ENCODE assay signal across 1 cellular context in the genomic region with DNA sequence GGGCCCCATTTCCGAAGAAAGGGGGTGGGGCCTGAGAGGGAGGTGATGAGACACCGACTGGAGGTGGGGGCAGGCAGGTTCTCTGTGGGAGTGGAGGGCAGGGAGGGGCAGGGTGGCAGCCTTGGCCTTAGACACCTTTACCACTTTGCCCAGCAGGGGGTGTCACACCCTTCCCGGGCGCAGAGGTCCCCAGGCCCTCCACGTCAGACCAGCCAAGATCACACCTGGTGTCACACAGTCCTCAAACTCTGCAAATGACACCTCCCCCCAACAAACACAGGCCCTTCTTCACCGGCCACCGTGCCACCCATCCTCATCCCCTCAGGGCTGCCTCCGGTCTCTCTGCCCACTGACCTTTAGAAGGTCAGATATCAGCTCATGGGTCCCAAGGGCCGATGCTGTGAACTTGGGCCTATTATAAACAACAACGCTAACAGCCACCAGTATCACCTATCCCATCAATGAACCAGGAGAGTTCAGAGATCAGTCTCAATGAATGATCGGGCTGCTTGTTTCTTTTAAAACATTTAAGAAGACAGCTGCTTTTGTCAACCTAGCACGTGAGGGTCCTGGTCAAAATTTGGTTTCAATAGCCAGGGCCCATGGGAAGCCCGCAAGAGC.
TF ChIP-seq lines count a peak whose summit lies in the region.

No MANE protein-coding gene starts in this region.

TF ChIP-seq in WTC11, 78 proteins besides CTCF, POLR2A, EP300 and RAD21 (continued from another document):
- no peak for TF ChIP-seq PRDM15 (CRISPR knock-in tag; IDR thresholded peaks at IDR 0.05)
- TF ChIP-seq, protein P1, sequence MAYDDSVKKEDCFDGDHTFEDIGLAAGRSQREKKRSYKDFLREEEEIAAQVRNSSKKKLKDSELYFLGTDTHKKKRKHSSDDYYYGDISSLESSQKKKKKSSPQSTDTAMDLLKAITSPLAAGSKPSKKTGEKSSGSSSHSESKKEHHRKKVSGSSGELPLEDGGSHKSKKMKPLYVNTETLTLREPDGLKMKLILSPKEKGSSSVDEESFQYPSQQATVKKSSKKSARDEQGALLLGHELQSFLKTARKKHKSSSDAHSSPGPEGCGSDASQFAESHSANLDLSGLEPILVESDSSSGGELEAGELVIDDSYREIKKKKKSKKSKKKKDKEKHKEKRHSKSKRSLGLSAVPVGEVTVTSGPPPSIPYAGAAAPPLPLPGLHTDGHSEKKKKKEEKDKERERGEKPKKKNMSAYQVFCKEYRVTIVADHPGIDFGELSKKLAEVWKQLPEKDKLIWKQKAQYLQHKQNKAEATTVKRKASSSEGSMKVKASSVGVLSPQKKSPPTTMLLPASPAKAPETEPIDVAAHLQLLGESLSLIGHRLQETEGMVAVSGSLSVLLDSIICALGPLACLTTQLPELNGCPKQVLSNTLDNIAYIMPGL (CRISPR knock-in tag; IDR thresholded peaks at IDR 0.05): no peak
- no peak for TF ChIP-seq SMAD3 (CRISPR knock-in tag; IDR thresholded peaks at IDR 0.05; ENCODE audit: borderline replicate concordance)
- no peak for TF ChIP-seq ZMAT4 (CRISPR knock-in tag; IDR thresholded peaks at IDR 0.05)
- no peak for TF ChIP-seq E2F5 (CRISPR knock-in tag; IDR thresholded peaks at IDR 0.05)
- TF ChIP-seq NFE2L1 (CRISPR knock-in tag; IDR thresholded peaks at IDR 0.05): no peak
- TF ChIP-seq ZNF532 (CRISPR knock-in tag; IDR thresholded peaks at IDR 0.05; ENCODE audit: borderline replicate concordance): no peak
- TF ChIP-seq NR3C1 (CRISPR knock-in tag; conservative IDR thresholded peaks at IDR 0.05; ENCODE audit: low read depth): no peak
- TF ChIP-seq PREB (CRISPR knock-in tag; IDR thresholded peaks at IDR 0.05; ENCODE audit: borderline replicate concordance): no peak
- no peak for TF ChIP-seq MYBL2 (CRISPR knock-in tag; IDR thresholded peaks at IDR 0.05)
- no peak for TF ChIP-seq ZNF416 (CRISPR knock-in tag; IDR thresholded peaks at IDR 0.05)
